33 cellular contexts compared by ENCODE assay signal in genomic region chr9:113322671-113323070, GRCh38. TPM values are rescaled to one million over a fixed set of nuclear protein-coding genes. Genes with fewer than 3 reads are reported as not detected.
"Had no signal": no experiment of that assay in that cellular context is flagged by ENCODE, and none has a peak within 500 bp of the region (broad histone marks: within the 10 kb centered on the region; RNA-seq: fewer than 3 reads in every experiment).

No MANE protein-coding gene starts in this region.

- H2AFZ ChIP-seq: neural progenitor cell had no signal

- H3K27me3 Mint-ChIP-seq: naive thymus-derived CD4-positive, alpha-beta T cell; progenitor cell of endocrine pancreas; stimulated activated memory B cell treated with anti-CD40 and anti-IgM and Interleukin-4, amounts not matched to agents 10 μg/mL and 1 μg/mL and 100 μg/mL, for 72 hours; stimulated activated naive CD8-positive, alpha-beta T cell treated with anti-CD3 and anti-CD28 coated beads, Interleukin-15, amount 100 ng/mL, for 72 hours; type B pancreatic cell had no signal

- H3K4me3 Mint-ChIP-seq: naive thymus-derived CD4-positive, alpha-beta T cell; natural killer cell; nephron; neural progenitor cell; stimulated activated memory B cell treated with anti-CD40 and anti-IgM and Interleukin-4, amounts not matched to agents 10 μg/mL and 1 μg/mL and 100 μg/mL, for 72 hours; stimulated activated naive CD8-positive, alpha-beta T cell treated with anti-CD3 and anti-CD28 coated beads, Interleukin-15, amount 100 ng/mL, for 72 hours; type B pancreatic cell had no signal

- H3K27me3 ChIP-seq: neural progenitor cell, ovary, right lobe of liver, sigmoid colon, spleen, suprapubic skin, testis, tibial artery, transverse colon, upper lobe of right lung, uterus had no signal

- H3K4me2 ChIP-seq: neural progenitor cell, smooth muscle cell had no signal

- H3K27ac ChIP-seq: neural progenitor cell, ovary, psoas muscle, right lobe of liver, sigmoid colon, skin epidermis, spleen, suprapubic skin, testis, tibial artery, transverse colon, upper lobe of right lung, uterus had no signal

- H3K9me3 Mint-ChIP-seq: naive thymus-derived CD4-positive, alpha-beta T cell; natural killer cell; nephron; neural progenitor cell; stimulated activated memory B cell treated with anti-CD40 and anti-IgM and Interleukin-4, amounts not matched to agents 10 μg/mL and 1 μg/mL and 100 μg/mL, for 72 hours; stimulated activated naive CD8-positive, alpha-beta T cell treated with anti-CD3 and anti-CD28 coated beads, Interleukin-15, amount 100 ng/mL, for 72 hours; type B pancreatic cell had no signal

- H3K4me1 ChIP-seq: neural progenitor cell, psoas muscle, right lobe of liver, sigmoid colon, spleen, suprapubic skin, testis, tibial artery, transverse colon, upper lobe of right lung, uterus had no signal

- H3K36me3 ChIP-seq: neural progenitor cell, ovary, right lobe of liver, transverse colon, uterus had no signal

- H3K4me1 Mint-ChIP-seq: naive thymus-derived CD4-positive, alpha-beta T cell; natural killer cell; nephron; neural progenitor cell; stimulated activated memory B cell treated with anti-CD40 and anti-IgM and Interleukin-4, amounts not matched to agents 10 μg/mL and 1 μg/mL and 100 μg/mL, for 72 hours; stimulated activated naive CD8-positive, alpha-beta T cell treated with anti-CD3 and anti-CD28 coated beads, Interleukin-15, amount 100 ng/mL, for 72 hours had no signal

- H3K9ac ChIP-seq: neural progenitor cell had no signal

- H3K36me3 Mint-ChIP-seq: natural killer cell; stimulated activated memory B cell treated with anti-CD40 and anti-IgM and Interleukin-4, amounts not matched to agents 10 μg/mL and 1 μg/mL and 100 μg/mL, for 72 hours had no signal

- DNase-seq: naive thymus-derived CD4-positive, alpha-beta T cell; natural killer cell; occipital lobe; ovary; posterior cingulate gyrus; psoas muscle; right cardiac atrium; right lobe of liver; sigmoid colon; spleen; stimulated activated CD4-positive, alpha-beta T cell treated with anti-CD3 and anti-CD28 coated beads, Interleukin-12 subunit alpha, Interleukin-12 subunit beta, amount 100 ng/mL, for 4 hours; stimulated activated CD4-positive, alpha-beta T cell treated with anti-CD3 and anti-CD28 coated beads, Interleukin-1b, Interleukin-23, amount 100 ng/mL, for 48 hours; stimulated activated CD4-positive, alpha-beta T cell treated with anti-CD3 and anti-CD28 coated beads, Interleukin-4, amount 100 ng/mL, for 1 hour; stimulated activated CD4-positive, alpha-beta T cell treated with anti-CD3 and anti-CD28 coated beads, Interleukin-4, amount 100 ng/mL, for 4 hours; stimulated activated CD8-positive, alpha-beta memory T cell treated with anti-CD3 and anti-CD28 coated beads, Interleukin-4, amount 100 ng/mL, for 48 hours; stimulated activated naive CD4-positive, alpha-beta T cell; stimulated activated naive CD8-positive, alpha-beta T cell treated with anti-CD3 and anti-CD28 coated beads, Interleukin-15, amount 100 ng/mL, for 72 hours; stimulated activated naive CD8-positive, alpha-beta T cell treated with anti-CD3 and anti-CD28 coated beads, Interleukin-15, Interleukin-2, amounts not matched to agents 100 U/mL and 50 U/mL, for 24 hours; testis; tibial artery; transverse colon; upper lobe of right lung; uterus had no signal

- H3K4me3 ChIP-seq: neural progenitor cell, ovary, psoas muscle, right lobe of liver, sigmoid colon, skin epidermis, smooth muscle cell, spleen, suprapubic skin, testis, tibial artery, transverse colon, upper lobe of right lung, uterus had no signal

- H3K9me3 ChIP-seq: ovary, psoas muscle, right lobe of liver, sigmoid colon, spleen, suprapubic skin, testis, tibial artery, transverse colon, upper lobe of right lung, uterus had no signal

- H3K27ac Mint-ChIP-seq: naive thymus-derived CD4-positive, alpha-beta T cell; natural killer cell; nephron; neural progenitor cell; progenitor cell of endocrine pancreas; stimulated activated memory B cell treated with anti-CD40 and anti-IgM and Interleukin-4, amounts not matched to agents 10 μg/mL and 1 μg/mL and 100 μg/mL, for 72 hours; stimulated activated naive CD8-positive, alpha-beta T cell treated with anti-CD3 and anti-CD28 coated beads, Interleukin-15, amount 100 ng/mL, for 72 hours; type B pancreatic cell had no signal

RNA-seq across cellular contexts. Expression of gene RNF183, which starts 19.5 kb away (rescaled TPM):
- total RNA-seq: naive thymus-derived CD4-positive, alpha-beta T cell; natural killer cell; occipital lobe; osteoblast; psoas muscle; right cardiac atrium; sigmoid colon; upper lobe of right lung had no signal
- polyA plus RNA-seq: naive thymus-derived CD4-positive, alpha-beta T cell; neural cell; right cardiac atrium had no signal

RNA-seq across cellular contexts. Expression of gene BSPRY, which starts 26.7 kb away (rescaled TPM):
- total RNA-seq: occipital lobe, osteoblast, psoas muscle had no signal
- polyA plus RNA-seq: neural cell had no signal
